10 cellular contexts compared by ENCODE assay signal in genomic region chr14:71372411-71372838, GRCh38. TPM values are rescaled to one million over a fixed set of nuclear protein-coding genes. Genes with fewer than 3 reads are reported as not detected.
DNase-seq lines count a peak whose midpoint lies in the region; ATAC-seq and TF ChIP-seq lines count a peak whose summit lies in the region.
"Had no signal": no experiment of that assay in that cellular context is flagged by ENCODE, and none has a peak within 500 bp of the region (broad histone marks: within the 10 kb centered on the region; RNA-seq: fewer than 3 reads in every experiment).

No MANE protein-coding gene starts in this region.

- no peak for TF ChIP-seq EP300 in SK-N-SH (IDR thresholded peaks at IDR 0.05; ENCODE audit: borderline replicate concordance in 1 of 2, low read depth in 1 of 2, low read length in 1 of 2)

- H2AFZ ChIP-seq in SK-N-SH (ENCODE audit: low read depth), result no peak overlapping the region

- peak; percentile 92 for DNase-seq in HCEC 1CT
- no peak for DNase-seq in SK-N-SH
- peak; percentile 83 for DNase-seq in fibroblast of peridontal ligament (ENCODE audit: extremely low read depth)
- DNase-seq in stimulated activated naive B cell treated with anti-CD40 and anti-IgM and Interleukin-4, amounts not matched to agents 10 μg/mL and 1 μg/mL and 100 μg/mL, for 72 hours, result no peak
- no peak for DNase-seq in NCI-H345 (lab: John Stamatoyannopoulos, UW)
- no peak for DNase-seq in DMS 273 (lab: John Stamatoyannopoulos, UW; ENCODE audit: unreplicated experiment)
- DNase-seq in HUDEP-2 (lab: John Stamatoyannopoulos, UW; ENCODE audit: unreplicated experiment in 76 of 76), result no peak
- DNase-seq: activated naive CD4-positive, alpha-beta T cell treated with Interleukin-2 at 50 U/mL for 16 hours; naive thymus-derived CD8-positive, alpha-beta T cell; NCI-H748 treated with DMSO at 0.1 percent for 48 hours had no signal

- no peaks in the 10 kb centered on the region for H3K9me3 ChIP-seq in SK-N-SH

- H3K4me1 Mint-ChIP-seq in stimulated activated naive B cell treated with anti-CD40 and anti-IgM and Interleukin-4, amounts not matched to agents 10 μg/mL and 1 μg/mL and 100 μg/mL, for 72 hours, result peaks cover 19 to 44% of the 10 kb centered on the region in 2 donors

- H3F3A ChIP-seq in SK-N-SH (replicated peaks; ENCODE audit: insufficient read depth), result peaks cover 16% of the 10 kb centered on the region

- no peaks in the 10 kb centered on the region for H3K27me3 ChIP-seq in SK-N-SH (ENCODE audit: insufficient read depth)

- H3K27ac ChIP-seq in SK-N-SH (ENCODE audit: low read depth in 2 of 2, low read length in 1 of 2), result peak overlapping the region; percentile 47 to 72

- TF ChIP-seq CTCF in SK-N-SH (IDR thresholded peaks at IDR 0.05), result no peak

- no peaks in the 10 kb centered on the region for H3K27me3 Mint-ChIP-seq in stimulated activated naive B cell treated with anti-CD40 and anti-IgM and Interleukin-4, amounts not matched to agents 10 μg/mL and 1 μg/mL and 100 μg/mL, for 72 hours
- H3K27me3 Mint-ChIP-seq: naive thymus-derived CD8-positive, alpha-beta T cell had no signal

- no peak for ATAC-seq in stimulated activated naive B cell treated with anti-CD40 and anti-IgM and Interleukin-4, amounts not matched to agents 10 μg/mL and 1 μg/mL and 100 μg/mL, for 72 hours (replicated peaks)
- ATAC-seq: naive thymus-derived CD8-positive, alpha-beta T cell had no signal

- H3K79me2 ChIP-seq in SK-N-SH (ENCODE audit: insufficient read depth), result peaks cover 72% of the 10 kb centered on the region

- POLR2A ChIA-PET in SK-N-SH (lab: Yijun Ruan, JAX), result no interaction called here

- H3K4me3 Mint-ChIP-seq in stimulated activated naive B cell treated with anti-CD40 and anti-IgM and Interleukin-4, amounts not matched to agents 10 μg/mL and 1 μg/mL and 100 μg/mL, for 72 hours, result no peak overlapping the region

- peaks cover 24 to 43% of the 10 kb centered on the region in 2 donors for H3K36me3 Mint-ChIP-seq in stimulated activated naive B cell treated with anti-CD40 and anti-IgM and Interleukin-4, amounts not matched to agents 10 μg/mL and 1 μg/mL and 100 μg/mL, for 72 hours

- H3K4me1 ChIP-seq in SK-N-SH (ENCODE audit: control insufficient read depth in 1 of 2, insufficient read depth in 2 of 2, low read depth in 1 of 2, low read length in 1 of 2), result peaks cover 0 to 20% of the 10 kb centered on the region in 2 experiments; a peak in 2 of 4 replicates

- peak overlapping the region; percentile 9; the same call in 1 of the 2 replicates for H3K9ac ChIP-seq in SK-N-SH

- peak overlapping the region; percentile 53 for H3K4me2 ChIP-seq in SK-N-SH

- no peak overlapping the region for H3K4me3 ChIP-seq in SK-N-SH (ENCODE audit: low read depth in 2 of 2, low read length in 1 of 2)

- CTCF ChIA-PET in SK-N-SH (lab: Yijun Ruan, JAX), result interaction anchor here (0.6 to 1.4 kb wide), 4 partner anchors 9 to 381 kb away, joined by 3 read pairs; no protein-coding TSS in a partner anchor

- H3K9me3 Mint-ChIP-seq in stimulated activated naive B cell treated with anti-CD40 and anti-IgM and Interleukin-4, amounts not matched to agents 10 μg/mL and 1 μg/mL and 100 μg/mL, for 72 hours, result peaks cover under 1 to 4% of the 10 kb centered on the region in 2 donors

- H3K9me2 ChIP-seq in SK-N-SH, result no peaks in the 10 kb centered on the region

- no peak for TF ChIP-seq RAD21 in SK-N-SH (IDR thresholded peaks at IDR 0.05; ENCODE audit: low read length)

- H4K20me1 ChIP-seq in SK-N-SH (ENCODE audit: insufficient read depth), result no peaks in the 10 kb centered on the region

- H3K27ac Mint-ChIP-seq in stimulated activated naive B cell treated with anti-CD40 and anti-IgM and Interleukin-4, amounts not matched to agents 10 μg/mL and 1 μg/mL and 100 μg/mL, for 72 hours, result peak overlapping the region; percentile 75

- peaks cover 0 to 5% of the 10 kb centered on the region in 2 experiments for H3K36me3 ChIP-seq in SK-N-SH (replicated peaks in 1 of 2; ENCODE audit: control insufficient read depth in 1 of 2, insufficient read depth in 2 of 2, low read length in 1 of 2)

- 60% methylated on average over 4 of the region's 4 CpGs for WGBS in SK-N-SH (ENCODE audit: low lambda C conversion rate)

TF ChIP-seq in SK-N-SH, 30 proteins besides CTCF, POLR2A, EP300 and RAD21:
- TF ChIP-seq GABPA (IDR thresholded peaks at IDR 0.05; ENCODE audit: low read depth), result no peak
- no peak for TF ChIP-seq EZH2phosphoT487 (IDR thresholded peaks at IDR 0.05; ENCODE audit: borderline replicate concordance, low read depth)
- TF ChIP-seq USF2 (IDR thresholded peaks at IDR 0.05; ENCODE audit: borderline replicate concordance, low read depth, low read length), result no peak
- TF ChIP-seq YY1 (IDR thresholded peaks at IDR 0.05; ENCODE audit: low read depth), result no peak
- TF ChIP-seq PBX3 (IDR thresholded peaks at IDR 0.05), result no peak
- TF ChIP-seq RXRA (IDR thresholded peaks at IDR 0.05; ENCODE audit: borderline replicate concordance, low read depth), result no peak
- no peak for TF ChIP-seq JUND (IDR thresholded peaks at IDR 0.05)
- TF ChIP-seq ZBTB33 (IDR thresholded peaks at IDR 0.05; ENCODE audit: borderline replicate concordance, low read depth), result no peak
- TF ChIP-seq SMC3 (IDR thresholded peaks at IDR 0.05; ENCODE audit: low read depth, low read length), result no peak
- TF ChIP-seq MEF2A (IDR thresholded peaks at IDR 0.05; ENCODE audit: borderline replicate concordance, low read depth), result no peak
- no peak for TF ChIP-seq ELF1 (IDR thresholded peaks at IDR 0.05)
- TF ChIP-seq MAX (IDR thresholded peaks at IDR 0.05; ENCODE audit: low read depth), result no peak
- TF ChIP-seq TEAD4 (IDR thresholded peaks at IDR 0.05; ENCODE audit: borderline replicate concordance, insufficient read depth), result no peak
TF ChIP-seq in SK-N-SH: peak in this region for 0.

RNA-seq across cellular contexts. Expression of gene SIPA1L1, which starts 52.1 kb away (rescaled TPM):
- 19.2 and 20.2 TPM in 2 replicates for polyA plus RNA-seq in SK-N-SH (2012; rRNA removed)
- polyA plus RNA-seq in SK-N-SH (2012; cell fraction: cytosol; rRNA removed), result 10.7 and 14.2 TPM in 2 replicates
- 52.5 and 76.4 TPM in 2 replicates for polyA plus RNA-seq in SK-N-SH (2012; cell fraction: nucleus; rRNA removed)

Comparison
In these comparisons a context has a peak if more than half of its experiments do, and no peak if none do; other contexts are left out.
1. DNase-seq: peak in HCEC 1CT (single experiment) and fibroblast of peridontal ligament (single experiment); none in SK-N-SH (single experiment), stimulated activated naive B cell treated with anti-CD40 and anti-IgM and Interleukin-4, amounts not matched to agents 10 μg/mL and 1 μg/mL and 100 μg/mL, for 72 hours (single experiment), NCI-H345 (single experiment), DMS 273 (single experiment) and HUDEP-2 (0 of 76).